8 cellular contexts compared by ENCODE assay signal in genomic region chr6:146095481-146095880, GRCh38.
"Had no signal": no experiment of that assay in that cellular context is flagged by ENCODE, and none has a peak within 500 bp of the region (broad histone marks: within the 10 kb centered on the region; RNA-seq: fewer than 3 reads in every experiment).

No MANE protein-coding gene starts in this region.

- H3K4me3 ChIP-seq: GM12878 had no signal

- DNase-seq: GDM1, GF-D8 had no signal

- ATAC-seq: GM12878 had no signal

- FAIRE-seq: G401.6, GM12878, GM12891, GM12892, GM18507, GM19239 had no signal
